11 cellular contexts compared by ENCODE assay signal in the genomic region with DNA sequence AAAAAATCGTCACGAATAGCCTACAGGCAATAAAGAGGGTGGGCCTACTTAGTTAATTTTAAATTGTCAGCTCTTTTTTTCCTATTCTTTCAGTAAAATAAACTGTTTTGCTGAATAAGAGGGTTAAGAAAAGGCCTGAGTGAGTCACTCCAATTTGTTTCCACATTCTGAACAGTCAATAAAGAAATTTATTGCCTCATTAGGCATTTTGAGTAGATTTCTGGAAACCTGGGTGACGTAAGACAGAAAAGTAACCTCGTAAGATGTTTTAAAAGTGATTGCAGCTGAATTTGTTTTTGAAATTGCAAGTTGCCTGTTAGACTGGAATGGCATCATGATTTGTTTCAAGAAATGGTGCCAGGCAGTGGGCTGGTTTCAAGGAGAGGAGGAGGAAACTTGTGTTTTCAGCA.
A peak's percentile ranks its signal among the peaks of the same experiment; 100 is the strongest.
DNase-seq lines count a peak whose midpoint lies in the region; TF ChIP-seq lines count a peak whose summit lies in the region.
"Had no signal": no experiment of that assay in that cellular context is flagged by ENCODE, and none has a peak within 500 bp of the region (broad histone marks: within the 10 kb centered on the region; RNA-seq: fewer than 3 reads in every experiment).

No MANE protein-coding gene starts in this region.

- H3K9me2 ChIP-seq in OCI-LY7 (ENCODE audit: insufficient read depth, low read length): no peaks in the 10 kb centered on the region

- H3K4me3 ChIP-seq in muscle layer of colon (ENCODE audit: low read depth in 1 of 2, low read length in 2 of 2) (no peak overlapping the region), uterus (peak overlapping the region in 1 of 2 donors; percentile 12), OCI-LY7 (ENCODE audit: low read depth, low read length, poor library complexity, severe bottlenecking) (no peak overlapping the region)

- CTCF ChIA-PET in OCI-LY7 (lab: Charles Lee; ENCODE audit: unreplicated experiment): interaction anchor here (0.6 kb wide), 1 partner anchor 115 kb away, joined by 3 read pairs; no protein-coding TSS in a partner anchor

- peak; percentile 47 for DNase-seq in HCEC 1CT
- DNase-seq in uterus: no peak
- no peak for DNase-seq in OCI-LY7 (ENCODE audit: low spot score)
- DNase-seq in Kasumi-1 (lab: John Stamatoyannopoulos, UW): no peak
- no peak for DNase-seq in stimulated activated CD4-positive, alpha-beta T cell treated with anti-CD3 and anti-CD28 coated beads, Interleukin-15, amount 100 ng/mL, for 24 hours
- DNase-seq: activated CD8-positive, alpha-beta memory T cell treated with anti-CD3 and anti-CD28 coated beads, Interleukin-2, amount 50 U/mL, for 48 hours; foreskin keratinocyte; right cardiac atrium had no signal

- H3K27ac ChIP-seq in cingulate gyrus (ENCODE audit: low read depth, low read length) (peak overlapping the region; percentile 24), muscle layer of colon (ENCODE audit: low read depth, low read length) (peak overlapping the region; percentile 16), uterus (peak overlapping the region; percentile 67), OCI-LY7 (ENCODE audit: low read depth, low read length, poor library complexity, severe bottlenecking) (no peak overlapping the region)
- H3K27ac ChIP-seq: foreskin keratinocyte, HL-60 had no signal

- TF ChIP-seq POLR2A in uterus (IDR thresholded peaks at IDR 0.05): no peak

- no peak overlapping the region for H2AFZ ChIP-seq in OCI-LY7 (ENCODE audit: low read length)

- no peaks in the 10 kb centered on the region for H4K20me1 ChIP-seq in OCI-LY7 (ENCODE audit: insufficient read depth, low read length)

- no peaks in the 10 kb centered on the region for H3K9me3 ChIP-seq in muscle layer of colon (ENCODE audit: low read length)
- H3K9me3 ChIP-seq in uterus: no peaks in the 10 kb centered on the region
- no peaks in the 10 kb centered on the region for H3K9me3 ChIP-seq in OCI-LY7 (ENCODE audit: low read length)

- no peak overlapping the region for H3K4me2 ChIP-seq in OCI-LY7 (ENCODE audit: low read length)

- H3K4me1 ChIP-seq in muscle layer of colon (ENCODE audit: insufficient read depth, low read length) (no peaks in the 10 kb centered on the region), uterus (peaks cover 0 to 12% of the 10 kb centered on the region in 2 donors), OCI-LY7 (ENCODE audit: insufficient read depth, low read length, poor library complexity, severe bottlenecking) (no peaks in the 10 kb centered on the region)
- H3K4me1 ChIP-seq: foreskin keratinocyte had no signal

- no TSS peak for BruUV-seq in OCI-LY7 (replicated peaks; lab: Mats Ljungman, UMichigan)

- H3K27me3 ChIP-seq in muscle layer of colon (ENCODE audit: control insufficient read depth in 1 of 2, insufficient read depth in 2 of 2, low read length in 2 of 2) (no peaks in the 10 kb centered on the region), uterus (no peaks in the 10 kb centered on the region)
- H3K27me3 ChIP-seq: foreskin keratinocyte had no signal

- no peaks in the 10 kb centered on the region for H3K36me3 ChIP-seq in muscle layer of colon (ENCODE audit: insufficient read depth, low read length)
- H3K36me3 ChIP-seq in uterus: no peaks in the 10 kb centered on the region
- H3K36me3 ChIP-seq in OCI-LY7 (ENCODE audit: insufficient read depth, low read length): no peaks in the 10 kb centered on the region

- POLR2A ChIA-PET in OCI-LY7 (lab: Charles Lee): interaction anchor here (1.5 kb wide), 1 partner anchor 10 kb away, joined by 5 read pairs; no protein-coding TSS in a partner anchor

- intact Hi-C loops in uterus (cut with DNase I; ENCODE audit: low total_unique reads) (no loop called here), OCI-LY7 (cut with micrococcal nuclease; ENCODE audit: unreplicated experiment) (loop anchor here (10.0 kb wide), 1 partner anchor 64 kb away; no protein-coding TSS in a partner anchor)

- no peak overlapping the region for H3K9ac ChIP-seq in muscle layer of colon (ENCODE audit: low read length)

- no peaks in the 10 kb centered on the region for H3K79me2 ChIP-seq in OCI-LY7 (ENCODE audit: insufficient read depth, low read depth, low read length)

- TF ChIP-seq CTCF in uterus (IDR thresholded peaks at IDR 0.05) (no peak), OCI-LY7 (conservative IDR thresholded peaks at IDR 0.05; ENCODE audit: low read length) (no peak)
